In genomic region chr4:87720094-87720691, GRCh38 we compare ENCODE assay signal across 22 cellular contexts.
"Had no signal": no experiment of that assay in that cellular context is flagged by ENCODE, and none has a peak within 500 bp of the region (broad histone marks: within the 10 kb centered on the region; RNA-seq: fewer than 3 reads in every experiment).

No MANE protein-coding gene starts in this region.

- ATAC-seq: effector memory CD8-positive, alpha-beta T cell; esophagus mucosa; foreskin keratinocyte; gastrocnemius medialis; gastroesophageal sphincter; heart left ventricle; heart right ventricle had no signal

- H3K27ac Mint-ChIP-seq: dendritic cell treated with granulocyte-macrophage colony-stimulating factor and Interleukin-4, amounts not matched to agents 40 ng/mL and 50 ng/mL, for 4 days; effector memory CD8-positive, alpha-beta T cell; endodermal cell had no signal

- DNase-seq: colonic mucosa; cortex of kidney; dermis blood vessel endothelial cell; dorsolateral prefrontal cortex; effector CD4-positive, alpha-beta T cell; effector CD8-positive, alpha-beta T cell; effector memory CD4-positive, alpha-beta T cell; effector memory CD8-positive, alpha-beta T cell; endodermal cell; erythroblast; esophagus squamous epithelium; foreskin fibroblast; foreskin keratinocyte; foreskin melanocyte; gastrocnemius medialis; glutamatergic neuron; head of caudate nucleus; heart left ventricle; heart right ventricle had no signal

- H3K4me3 Mint-ChIP-seq: dendritic cell treated with granulocyte-macrophage colony-stimulating factor and Interleukin-4, amounts not matched to agents 40 ng/mL and 50 ng/mL, for 4 days; effector memory CD8-positive, alpha-beta T cell; endodermal cell had no signal

- H3K4me1 Mint-ChIP-seq: endodermal cell had no signal
